In genomic region chr2:206765242-206766056, GRCh38 we compare ENCODE assay signal across 8 cellular contexts. TPM values are rescaled to one million over a fixed set of nuclear protein-coding genes. Genes with fewer than 3 reads are reported as not detected.
A peak's percentile ranks its signal among the peaks of the same experiment; 100 is the strongest.
DNase-seq lines count a peak whose midpoint lies in the region; ATAC-seq, FAIRE-seq and TF ChIP-seq lines count a peak whose summit lies in the region.

Gene FASTKD2, plus strand, starts transcription at chr2:206765606. Its CDS starts 1,088 bp downstream, at chr2:206766694.
Gene MDH1B, minus strand, starts transcription at chr2:206765328. Its CDS starts 57 bp downstream, at chr2:206765271.

- H3K4me3 ChIP-seq in BE2C (ENCODE audit: low read depth, low read length), result peak within 1 kb of the TSS; percentile 84
- peak within 1 kb of the TSS; percentile 90 for H3K4me3 ChIP-seq in coronary artery

- peaks cover 29% of the 10 kb centered on the region for H3K4me1 Mint-ChIP-seq in activated CD4-positive, alpha-beta T cell treated with anti-CD3 and anti-CD28 coated beads, Interleukin-2, amount 10 ng/mL, durations not matched to agents 24 days and 14 days

- FAIRE-seq in GM19239 (lab: Jason Lieb, UNC), result peak; percentile 98

- intact Hi-C loops in activated CD4-positive, alpha-beta T cell treated with anti-CD3 and anti-CD28 coated beads, Interleukin-2, amount 10 ng/mL, durations not matched to agents 24 days and 14 days (cut with micrococcal nuclease), result loop anchor here (1.0 to 10.0 kb wide), 8 partner anchors 15 to 946 kb away; partner anchors contain the start of genes CCNYL1, CREB1, EEF1B2 and METTL21A

- peaks cover 18% of the 10 kb centered on the region for H3K36me3 ChIP-seq in BE2C

- no peaks in the 10 kb centered on the region for H3K9me3 Mint-ChIP-seq in activated CD4-positive, alpha-beta T cell treated with anti-CD3 and anti-CD28 coated beads, Interleukin-2, amount 10 ng/mL, durations not matched to agents 24 days and 14 days

- no peaks in the 10 kb centered on the region for H3K9me3 ChIP-seq in BE2C

- peak within 1 kb of the TSS; percentile 75 to 91 for H3K27ac ChIP-seq in coronary artery

- no peaks in the 10 kb centered on the region; the same call in 1 of the 2 replicates for H3K27me3 ChIP-seq in BE2C

- peaks cover 4% of the 10 kb centered on the region for H3K27me3 Mint-ChIP-seq in activated CD4-positive, alpha-beta T cell treated with anti-CD3 and anti-CD28 coated beads, Interleukin-2, amount 10 ng/mL, durations not matched to agents 24 days and 14 days

- peaks cover 25% of the 10 kb centered on the region for H3K36me3 Mint-ChIP-seq in activated CD4-positive, alpha-beta T cell treated with anti-CD3 and anti-CD28 coated beads, Interleukin-2, amount 10 ng/mL, durations not matched to agents 24 days and 14 days (ENCODE audit: low read depth)

- H3K4me3 Mint-ChIP-seq in activated CD4-positive, alpha-beta T cell treated with anti-CD3 and anti-CD28 coated beads, Interleukin-2, amount 10 ng/mL, durations not matched to agents 24 days and 14 days, result peak within 1 kb of the TSS; percentile 95

- H3K4me1 ChIP-seq in BE2C, result peaks cover 2% of the 10 kb centered on the region; the same call in 1 of the 2 replicates

- peak; percentile 92 for ATAC-seq in HG03457 (IDR thresholded peaks at IDR 0.05; ENCODE audit: unreplicated experiment)

- TF ChIP-seq CTCF in BE2C (IDR thresholded peaks at IDR 0.05; ENCODE audit: low read depth, low read length), result no peak
- no peak for TF ChIP-seq CTCF in coronary artery (IDR thresholded peaks at IDR 0.05)

- DNase-seq in BE2C (peak; percentile 88), GM19239 (ENCODE audit: insufficient read length, low spot score) (peak; percentile 50), NCI-H524 treated with DMSO at 0.1 percent for 48 hours (lab: John Stamatoyannopoulos, UW) (peak; percentile 69), coronary artery (ENCODE audit: low spot score) (peak; percentile 95), left kidney (ENCODE audit: low read depth, low spot score) (peak; percentile 97)
- peak; percentile 95 for DNase-seq in activated CD4-positive, alpha-beta T cell treated with anti-CD3 and anti-CD28 coated beads, Interleukin-2, amount 10 ng/mL, durations not matched to agents 24 days and 14 days
- DNase-seq in stimulated activated CD4-positive, alpha-beta T cell treated with anti-CD3 and anti-CD28 coated beads, Interleukin-1b, Interleukin-23, amount 100 ng/mL, for 48 hours, result peak; percentile 92

- H3K27ac Mint-ChIP-seq in activated CD4-positive, alpha-beta T cell treated with anti-CD3 and anti-CD28 coated beads, Interleukin-2, amount 10 ng/mL, durations not matched to agents 24 days and 14 days, result peak within 1 kb of the TSS; percentile 99

RNA-seq across cellular contexts. Expression of gene FASTKD2, which starts in this region (rescaled TPM):
- polyA plus RNA-seq in BE2C (2012; ENCODE audit: insufficient read depth, insufficient read length, low read depth), result 15.3 TPM
- 39.1 and 39.2 TPM in 2 replicates for total RNA-seq in activated CD4-positive, alpha-beta T cell treated with anti-CD3 and anti-CD28 coated beads, Interleukin-2, amount 10 ng/mL, durations not matched to agents 24 days and 14 days

RNA-seq across cellular contexts. Expression of gene MDH1B, which starts in this region (rescaled TPM):
- 0.32 TPM for polyA plus RNA-seq in BE2C (2012; ENCODE audit: insufficient read depth, insufficient read length, low read depth)
- 0.12 and 0.47 TPM in 2 replicates for total RNA-seq in activated CD4-positive, alpha-beta T cell treated with anti-CD3 and anti-CD28 coated beads, Interleukin-2, amount 10 ng/mL, durations not matched to agents 24 days and 14 days

Comparison
In these comparisons a context has a peak if more than half of its experiments do, and no peak if none do; other contexts are left out.
1. Peak in every context shown above with its lines: DNase-seq, ATAC-seq, H3K4me3 ChIP-seq and H3K27ac ChIP-seq.